8 cellular contexts compared by ENCODE assay signal in genomic region chr3:10025205-10026083, GRCh38. TPM values are rescaled to one million over a fixed set of nuclear protein-coding genes. Genes with fewer than 3 reads are reported as not detected.
DNase-seq lines count a peak whose midpoint lies in the region; ATAC-seq, FAIRE-seq and TF ChIP-seq lines count a peak whose summit lies in the region.

No MANE protein-coding gene starts in this region.

- H3K27ac ChIP-seq in uterus: peak overlapping the region; percentile 20 to 68

- intact Hi-C loops in uterus (cut with DNase I; ENCODE audit: low total_unique reads): no loop called here

- no peaks in the 10 kb centered on the region for H3K27me3 ChIP-seq in uterus

- peaks cover 9% of the 10 kb centered on the region for H3K36me3 Mint-ChIP-seq in activated naive CD4-positive, alpha-beta T cell treated with anti-CD3 and anti-CD28 coated beads, Interleukin-2, amount 50 U/mL, for 24 hours
- H3K36me3 Mint-ChIP-seq in brain (peaks cover 13% of the 10 kb centered on the region), memory B cell (peaks cover 12% of the 10 kb centered on the region)

- H3K36me3 ChIP-seq in uterus: no peaks in the 10 kb centered on the region

- no peaks in the 10 kb centered on the region for H3K4me1 ChIP-seq in uterus

- H3K27me3 Mint-ChIP-seq in activated naive CD4-positive, alpha-beta T cell treated with anti-CD3 and anti-CD28 coated beads, Interleukin-2, amount 50 U/mL, for 24 hours: no peaks in the 10 kb centered on the region
- H3K27me3 Mint-ChIP-seq in brain: peaks cover 5% of the 10 kb centered on the region
- H3K27me3 Mint-ChIP-seq in memory B cell: no peaks in the 10 kb centered on the region

- peaks cover 16% of the 10 kb centered on the region for H3K4me1 Mint-ChIP-seq in activated naive CD4-positive, alpha-beta T cell treated with anti-CD3 and anti-CD28 coated beads, Interleukin-2, amount 50 U/mL, for 24 hours
- peaks cover 34% of the 10 kb centered on the region for H3K4me1 Mint-ChIP-seq in brain
- peaks cover 18% of the 10 kb centered on the region for H3K4me1 Mint-ChIP-seq in memory B cell

- DNase-seq in activated naive CD4-positive, alpha-beta T cell (lab: John Stamatoyannopoulos, UW): no peak
- DNase-seq in memory B cell (ENCODE audit: low spot score in 2 of 2): no peak
- no peak for DNase-seq in uterus
- no peak for DNase-seq in NOMO-1 (lab: John Stamatoyannopoulos, UW; ENCODE audit: unreplicated experiment in 2 of 2)
- DNase-seq in epidermal melanocyte (ENCODE audit: insufficient read length, low spot score): no peak
- no peak for DNase-seq in H54 (ENCODE audit: insufficient read length, low spot score)

- peak overlapping the region; percentile 97 for H3K27ac Mint-ChIP-seq in activated naive CD4-positive, alpha-beta T cell treated with anti-CD3 and anti-CD28 coated beads, Interleukin-2, amount 50 U/mL, for 24 hours
- peak overlapping the region; percentile 81 to 96 (median 93) for H3K27ac Mint-ChIP-seq in brain
- H3K27ac Mint-ChIP-seq in memory B cell: peak overlapping the region; percentile 99

- H3K4me3 ChIP-seq in uterus: peak overlapping the region; percentile 62 to 67

- no peak for TF ChIP-seq POLR2A in uterus (IDR thresholded peaks at IDR 0.05)
- no peak for TF ChIP-seq POLR2A in H54 (IDR thresholded peaks at IDR 0.05; ENCODE audit: low read depth, low read length)

- no peaks in the 10 kb centered on the region for H3K9me3 Mint-ChIP-seq in activated naive CD4-positive, alpha-beta T cell treated with anti-CD3 and anti-CD28 coated beads, Interleukin-2, amount 50 U/mL, for 24 hours
- no peaks in the 10 kb centered on the region for H3K9me3 Mint-ChIP-seq in brain
- H3K9me3 Mint-ChIP-seq in memory B cell: no peaks in the 10 kb centered on the region

- no peak for TF ChIP-seq CTCF in brain (conservative IDR thresholded peaks at IDR 0.05)
- no peak for TF ChIP-seq CTCF in uterus (IDR thresholded peaks at IDR 0.05)

- no peak for FAIRE-seq in H54 (lab: Jason Lieb, UNC)

- no peak for ATAC-seq in memory B cell (ENCODE audit: low read depth)

- no peaks in the 10 kb centered on the region for H3K9me3 ChIP-seq in uterus

- H3K4me3 Mint-ChIP-seq in activated naive CD4-positive, alpha-beta T cell treated with anti-CD3 and anti-CD28 coated beads, Interleukin-2, amount 50 U/mL, for 24 hours: peak overlapping the region; percentile 93
- H3K4me3 Mint-ChIP-seq in brain (peak overlapping the region; percentile 96 to 98 (median 96)), memory B cell (peak overlapping the region; percentile 97)

RNA-seq across cellular contexts. Expression of gene FANCD2, which starts 0.8 kb away (rescaled TPM):
- 8.5 TPM for polyA plus RNA-seq in brain (ENCODE audit: insufficient read depth, low read depth, low replicate concordance)
- total RNA-seq in uterus: 10 to 100 TPM in 1 of 4 donors, 1 to 10 TPM in 2, not detected in 1; 3.0 to 17.7 (median 3.6) TPM

RNA-seq across cellular contexts. Expression of gene EMC3, which starts 38.8 kb away (rescaled TPM):
- polyA plus RNA-seq in brain (ENCODE audit: insufficient read depth, low read depth, low replicate concordance): 75.2 TPM
- total RNA-seq in uterus: 100 to 1,000 TPM in 1 of 4 donors, 10 to 100 TPM in 2, 1 to 10 TPM in 1; 9.1 to 162 (median 44.0) TPM
